Comparison of ENCODE assay signal across 8 cellular contexts in the genomic region with DNA sequence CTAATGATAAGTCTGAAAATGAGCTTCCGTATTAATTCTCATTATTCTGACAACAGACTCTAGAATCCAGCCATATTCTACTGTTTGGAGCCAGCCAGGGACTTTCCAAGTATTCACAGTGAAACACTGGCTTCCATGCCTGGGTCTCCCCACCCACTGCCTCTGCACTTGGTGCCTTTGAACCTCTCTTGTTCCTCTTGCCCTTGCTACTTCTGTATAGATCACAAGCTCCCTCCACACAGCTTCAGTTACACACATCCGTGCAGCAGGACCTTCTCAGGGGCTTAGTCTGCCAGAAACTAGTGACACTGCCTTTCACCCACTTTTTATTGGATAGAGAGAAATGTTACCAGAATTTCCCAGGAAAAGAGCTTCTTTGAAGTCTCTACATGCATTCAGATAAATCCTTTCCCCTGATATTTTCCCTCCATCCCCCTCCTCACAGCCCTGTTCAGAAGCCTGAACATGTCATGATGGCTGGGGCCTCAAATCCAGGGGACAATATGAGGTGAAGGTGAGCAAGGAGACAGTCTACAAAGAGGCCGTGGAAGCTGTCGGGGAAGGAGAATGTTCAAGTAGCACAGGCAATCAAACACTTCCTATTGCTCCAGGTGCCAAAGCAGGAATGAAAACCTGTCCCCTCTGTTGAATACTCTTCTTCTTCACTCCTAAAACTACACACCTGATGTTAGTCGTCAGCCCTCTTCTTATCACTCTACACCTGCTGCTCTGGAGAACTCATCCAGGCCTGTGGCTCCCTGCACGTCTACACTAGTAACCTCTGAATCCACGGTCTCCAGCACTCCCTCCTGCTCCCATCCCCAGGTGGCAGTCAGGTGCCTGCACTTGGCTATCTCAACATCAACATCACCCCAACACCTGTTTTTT. TPM values are rescaled to one million over a fixed set of nuclear protein-coding genes. Genes with fewer than 3 reads are reported as not detected.
DNase-seq lines count a peak whose midpoint lies in the region; ATAC-seq, FAIRE-seq and TF ChIP-seq lines count a peak whose summit lies in the region.

No MANE protein-coding gene starts in this region.

- H3K36me3 ChIP-seq in colonic mucosa: no peaks in the 10 kb centered on the region
- no peaks in the 10 kb centered on the region for H3K36me3 ChIP-seq in pancreas

- POLR2A ChIA-PET in GM10248 (lab: Yijun Ruan, JAX): interaction anchor here (0.9 to 2.1 kb wide), 10 partner anchors 10 to 85 kb away, joined by 3 to 23 read pairs (median 4); a partner anchor contains a TSS

- intact Hi-C loops in colonic mucosa (cut with DNase I): no loop called here
- intact Hi-C loops in pancreas (cut with DNase I): no loop called here

- H3K27ac ChIP-seq in colonic mucosa (peak overlapping the region; percentile 28), pancreas (peak overlapping the region in 2 of 4 donors; percentile 76 to 80)

- H3K4me3 ChIP-seq in colonic mucosa (no peak overlapping the region), pancreas (no peak overlapping the region)

- H3K9ac ChIP-seq in colonic mucosa (ENCODE audit: low read depth in 2 of 2, low read length in 2 of 2): peak overlapping the region in 1 of 2 donors; percentile 31

- TF ChIP-seq CTCF in GM10248 (IDR thresholded peaks at IDR 0.05; ENCODE audit: control extremely low read depth, extremely low read depth, low read depth, missing control alignments) (peak; percentile 19), colonic mucosa (IDR thresholded peaks at IDR 0.05) (no peak), pancreas (IDR thresholded peaks at IDR 0.05) (no peak)

- WGBS in pancreas, 2 donors: 45 to 46% methylated on average over 7 of the region's 7 CpGs

- ATAC-seq in GM21360 (IDR thresholded peaks at IDR 0.05; ENCODE audit: unreplicated experiment) (peak; percentile 63), HG03520 (IDR thresholded peaks at IDR 0.05; ENCODE audit: unreplicated experiment) (peak; percentile 55), pancreas (peak in 3 of 4 donors; percentile 75 to 94 (median 92))

- CTCF ChIA-PET in GM10248 (lab: Yijun Ruan, JAX): interaction anchor here (0.5 to 8.2 kb wide), 12 partner anchors 12 to 144 kb away, joined by 3 to 75 read pairs (median 4); a partner anchor contains a TSS

- no peak for FAIRE-seq in pancreas (lab: Jason Lieb, UNC)

- no peaks in the 10 kb centered on the region for H3K9me3 ChIP-seq in colonic mucosa
- no peaks in the 10 kb centered on the region for H3K9me3 ChIP-seq in pancreas

- H3K27me3 ChIP-seq in colonic mucosa: no peaks in the 10 kb centered on the region
- H3K27me3 ChIP-seq in pancreas: no peaks in the 10 kb centered on the region

- DNase-seq in GM10248 (ENCODE audit: extremely low spot score): peak; percentile 64
- no peak for DNase-seq in colonic mucosa
- DNase-seq in pancreas: peak in 1 of 6 donors; percentile 60
- DNase-seq in cortex of kidney (lab: John Stamatoyannopoulos, UW): no peak
- DNase-seq in NCI-H1092 (lab: John Stamatoyannopoulos, UW): no peak
- DNase-seq in stimulated activated naive CD4-positive, alpha-beta T cell treated with Interleukin-2 at 50 U/mL for 16 hours (lab: John Stamatoyannopoulos, UW): no peak

- H3K4me1 ChIP-seq in colonic mucosa (no peaks in the 10 kb centered on the region), pancreas (peaks cover 0 to 4% (median 0%) of the 10 kb centered on the region in 3 donors)

RNA-seq across cellular contexts. Expression of a gene that starts 20.1 kb away (rescaled TPM):
- total RNA-seq in colonic mucosa (1 to 10 TPM; 1.6 to 4.3 TPM), pancreas (10 to 100 TPM in 1 of 6 donors, 1 to 10 TPM in 3, under 1 TPM in 2; 0.60 to 16.5 (median 2.2) TPM)
- under 1 TPM; 0.38 to 0.46 TPM for polyA plus RNA-seq in pancreas

RNA-seq across cellular contexts. Expression of a gene that starts 43.9 kb away (rescaled TPM):
- total RNA-seq in colonic mucosa (10 to 100 TPM; 18.7 to 58.7 TPM), pancreas (100 to 1,000 TPM in 1 of 6 donors, 10 to 100 TPM in 2, 1 to 10 TPM in 3; 8.7 to 162 (median 13.5) TPM)
- 1 to 10 TPM; 5.5 to 9.1 TPM for polyA plus RNA-seq in pancreas

RNA-seq across cellular contexts. Expression of a gene that starts 46.2 kb away (rescaled TPM):
- total RNA-seq in colonic mucosa (10 to 100 TPM; 21.3 to 53.5 TPM), pancreas (100 to 1,000 TPM in 1 of 6 donors, 10 to 100 TPM in 5; 11.8 to 156 (median 23.3) TPM)
- 10 to 100 TPM; 16.7 to 20.8 TPM for polyA plus RNA-seq in pancreas
